In the genomic region with DNA sequence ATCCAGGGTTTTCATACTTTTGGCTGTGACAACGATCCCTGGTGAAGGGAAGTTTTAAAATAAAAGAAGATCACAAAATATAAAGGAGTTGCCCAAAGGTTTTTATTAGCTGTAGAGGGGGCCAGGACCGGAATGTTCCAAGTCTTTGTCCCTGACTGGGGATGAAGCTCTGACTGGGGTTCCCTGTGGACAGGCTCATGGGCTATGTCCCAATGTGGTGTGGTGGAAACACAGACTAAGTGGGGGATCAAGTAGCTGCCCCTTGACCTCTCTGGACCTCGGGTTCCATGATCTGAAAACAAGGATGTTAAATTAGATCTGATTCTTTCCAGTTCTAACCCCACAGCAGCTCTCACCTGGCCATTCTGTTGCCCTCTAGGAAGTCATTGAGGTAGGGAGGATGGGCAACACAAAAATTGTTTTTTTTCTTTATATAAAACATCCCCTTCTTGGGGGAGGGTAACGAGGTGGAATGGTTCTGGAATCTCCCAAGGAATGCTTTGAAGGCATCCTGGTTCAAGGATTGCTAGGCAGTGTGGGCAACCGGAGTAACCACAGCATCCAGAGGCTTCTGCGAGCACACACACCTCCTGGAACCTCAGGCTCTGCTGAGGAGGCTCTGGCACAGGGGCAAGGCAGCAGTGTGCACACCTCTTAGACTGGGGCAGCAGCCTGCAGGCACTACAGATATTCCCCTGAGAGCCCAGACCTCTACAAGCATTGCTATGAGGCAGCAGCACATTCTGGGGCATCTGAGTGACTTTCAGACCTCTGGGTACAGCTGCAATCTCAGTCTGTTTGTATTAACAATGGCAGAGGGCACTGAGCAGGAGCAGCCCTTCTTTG, we compare ENCODE assay signal across 14 cellular contexts. TPM values are rescaled to one million over a fixed set of nuclear protein-coding genes. Genes with fewer than 3 reads are reported as not detected.
DNase-seq lines count a peak whose midpoint lies in the region; ATAC-seq, FAIRE-seq and TF ChIP-seq lines count a peak whose summit lies in the region.
"Had no signal": no experiment of that assay in that cellular context is flagged by ENCODE, and none has a peak within 500 bp of the region (broad histone marks: within the 10 kb centered on the region; RNA-seq: fewer than 3 reads in every experiment).

No MANE protein-coding gene starts in this region.

- DNase-seq in AG10803 (ENCODE audit: low read depth) (peak; percentile 21), RCC 7860 (ENCODE audit: low spot score) (peak; percentile 47), esophagus squamous epithelium (lab: John Stamatoyannopoulos, UW) (no peak), germinal center (ENCODE audit: low spot score) (no peak), NCI-H446 treated with DMSO at 0.1 percent for 48 hours (lab: John Stamatoyannopoulos, UW) (no peak)
- no peak for DNase-seq in activated CD4-positive, alpha-beta T cell treated with anti-CD3 and anti-CD28 coated beads, Interleukin-2, amount 50 U/mL, for 4 hours
- DNase-seq: colonic mucosa; MG63; naive thymus-derived CD4-positive, alpha-beta T cell had no signal

- TF ChIP-seq CTCF in AG10803 (conservative IDR thresholded peaks at IDR 0.05; ENCODE audit: low read length) (no peak), esophagus squamous epithelium (IDR thresholded peaks at IDR 0.05) (no peak)

- FAIRE-seq in RCC 7860 (lab: Jason Lieb, UNC), result no peak
- FAIRE-seq: GM12892 had no signal

- H3K27me3 ChIP-seq in esophagus squamous epithelium (no peaks in the 10 kb centered on the region), rectal smooth muscle tissue (ENCODE audit: control insufficient read depth, insufficient read depth, low read length) (no peaks in the 10 kb centered on the region)
- H3K27me3 ChIP-seq: colonic mucosa, MG63 had no signal

- H3K9ac ChIP-seq in rectal smooth muscle tissue (ENCODE audit: low read length), result no peak overlapping the region

- H3K4me3 ChIP-seq in AG10803 (ENCODE audit: low read length), result no peak overlapping the region
- peak overlapping the region in 1 of 4 donors; percentile 42 for H3K4me3 ChIP-seq in esophagus squamous epithelium
- no peak overlapping the region for H3K4me3 ChIP-seq in rectal smooth muscle tissue (ENCODE audit: low read length)
- H3K4me3 ChIP-seq: colonic mucosa, MG63 had no signal

- H3K4me1 ChIP-seq in esophagus squamous epithelium (peaks cover 9 to 21% (median 20%) of the 10 kb centered on the region in 3 donors), rectal smooth muscle tissue (ENCODE audit: control insufficient read depth, insufficient read depth, low read length) (peaks cover 28% of the 10 kb centered on the region)

- intact Hi-C loops in esophagus squamous epithelium (cut with DNase I), result no loop called here

- H3K36me3 ChIP-seq in esophagus squamous epithelium, result peaks cover 0 to 23% (median 10%) of the 10 kb centered on the region in 3 donors
- peaks cover 10% of the 10 kb centered on the region for H3K36me3 ChIP-seq in rectal smooth muscle tissue (ENCODE audit: control insufficient read depth, insufficient read depth, low read length)
- H3K36me3 ChIP-seq: colonic mucosa had no signal

- no peak for ATAC-seq in HG03175 (IDR thresholded peaks at IDR 0.05; ENCODE audit: unreplicated experiment)
- ATAC-seq: naive thymus-derived CD4-positive, alpha-beta T cell had no signal

- peaks cover 0 to 10% (median 0%) of the 10 kb centered on the region in 3 donors for H3K9me3 ChIP-seq in esophagus squamous epithelium
- H3K9me3 ChIP-seq: colonic mucosa had no signal

- no peak for TF ChIP-seq POLR2A in esophagus squamous epithelium (IDR thresholded peaks at IDR 0.05)

- H3K27ac ChIP-seq in esophagus squamous epithelium, result peak overlapping the region; percentile 47 to 93 (median 82)
- peak overlapping the region; percentile 99 for H3K27ac ChIP-seq in rectal smooth muscle tissue (ENCODE audit: low read depth, low read length)

- 65 to 76% methylated on average over 5 to 6 of the region's 6 CpGs for WGBS in esophagus squamous epithelium, 2 donors

RNA-seq across cellular contexts. Expression of gene CRYGN, which starts 21.4 kb away (rescaled TPM):
- total RNA-seq in esophagus squamous epithelium, result under 1 TPM in 1 of 4 donors, not detected in 3; 0.19 TPM
- total RNA-seq: B cell; colonic mucosa; T-helper 1 cell treated with Interleukin-12 subunit alpha and Interleukin-12 subunit beta and Interleukin-4 antibody, amounts not matched to agents 30 ng/mL and 1 ng/mL, for 36 hours had no signal

RNA-seq across cellular contexts. Expression of gene WDR86, which starts 51.5 kb away (rescaled TPM):
- 1 to 10 TPM in 2 of 4 donors, under 1 TPM in 2; 0.53 to 4.6 (median 1.5) TPM for total RNA-seq in esophagus squamous epithelium
- total RNA-seq: T-helper 1 cell treated with Interleukin-12 subunit alpha and Interleukin-12 subunit beta and Interleukin-4 antibody, amounts not matched to agents 30 ng/mL and 1 ng/mL, for 36 hours had no signal

RNA-seq across cellular contexts. Expression of gene RHEB, which starts 58.4 kb away (rescaled TPM):
- 10 to 100 TPM; 37.1 to 82.6 (median 54.4) TPM for total RNA-seq in esophagus squamous epithelium

Comparison
In these comparisons a context has a peak if more than half of its experiments do, and no peak if none do; other contexts are left out.
1. DNase-seq: peak in AG10803 (single experiment) and RCC 7860 (single experiment); none in esophagus squamous epithelium (single experiment), germinal center (single experiment), NCI-H446 treated with DMSO at 0.1 percent for 48 hours (single experiment) and activated CD4-positive, alpha-beta T cell treated with anti-CD3 and anti-CD28 coated beads, Interleukin-2, amount 50 U/mL, for 4 hours (0 of 2).